In genomic region chr2:105879106-105879797, GRCh38 we compare ENCODE assay signal across 21 cellular contexts.
DNase-seq lines count a peak whose midpoint lies in the region; ATAC-seq and TF ChIP-seq lines count a peak whose summit lies in the region.
"Had no signal": no experiment of that assay in that cellular context is flagged by ENCODE, and none has a peak within 500 bp of the region (broad histone marks: within the 10 kb centered on the region; RNA-seq: fewer than 3 reads in every experiment).

No MANE protein-coding gene starts in this region.

- H3K9me3 ChIP-seq in esophagus squamous epithelium, result no peaks in the 10 kb centered on the region
- H3K9me3 ChIP-seq: upper lobe of right lung had no signal

- H3K9me3 Mint-ChIP-seq in activated CD4-positive, alpha-beta T cell treated with anti-CD3 and anti-CD28 coated beads for 36 hours (ENCODE audit: low read depth), result no peaks in the 10 kb centered on the region
- no peaks in the 10 kb centered on the region for H3K9me3 Mint-ChIP-seq in activated CD8-positive, alpha-beta T cell treated with anti-CD3 and anti-CD28 coated beads for 36 hours

- TF ChIP-seq CTCF in activated CD8-positive, alpha-beta T cell treated with anti-CD3 and anti-CD28 coated beads for 36 hours (IDR thresholded peaks at IDR 0.05), result no peak
- TF ChIP-seq CTCF in esophagus squamous epithelium (IDR thresholded peaks at IDR 0.05) (no peak), foreskin fibroblast (IDR thresholded peaks at IDR 0.05; ENCODE audit: low read depth, low read length) (no peak)

- H3K27me3 Mint-ChIP-seq in activated CD4-positive, alpha-beta T cell treated with anti-CD3 and anti-CD28 coated beads for 36 hours, result no peaks in the 10 kb centered on the region
- H3K27me3 Mint-ChIP-seq in activated CD8-positive, alpha-beta T cell treated with anti-CD3 and anti-CD28 coated beads for 36 hours, result no peaks in the 10 kb centered on the region
- H3K27me3 Mint-ChIP-seq: activated CD4-positive, alpha-beta T cell treated with anti-CD3 and anti-CD28 coated beads, Interleukin-2, amount 10 ng/mL, durations not matched to agents 7 days and 5 days had no signal

- no peak for DNase-seq in activated CD4-positive, alpha-beta T cell treated with anti-CD3 and anti-CD28 coated beads for 36 hours
- DNase-seq in activated CD4-positive, alpha-beta T cell treated with anti-CD3 and anti-CD28 coated beads, Interleukin-2, amount 50 U/mL, for 1 hour, result no peak
- DNase-seq in activated CD8-positive, alpha-beta T cell treated with anti-CD3 and anti-CD28 coated beads for 36 hours, result no peak
- no peak for DNase-seq in esophagus squamous epithelium (lab: John Stamatoyannopoulos, UW)
- peak; percentile 20 for DNase-seq in stimulated activated CD8-positive, alpha-beta memory T cell treated with anti-CD3 and anti-CD28 coated beads, Interleukin-4, amount 100 ng/mL, for 48 hours
- DNase-seq in GM03348 (ENCODE audit: low spot score), result no peak
- DNase-seq in AML-193 (lab: John Stamatoyannopoulos, UW), result no peak
- DNase-seq in foreskin fibroblast, result no peak
- DNase-seq: 8988T; activated CD4-positive, alpha-beta T cell treated with anti-CD3 and anti-CD28 coated beads, Interleukin-2, amount 10 ng/mL, durations not matched to agents 7 days and 5 days; activated T-cell treated with anti-CD3 and anti-CD28 coated beads for 4 hours; amniotic stem cell; GM23248; left ventricle myocardium inferior; NCI-H1105; NCI-H2107; NCI-H510A treated with DMSO at 0.1 percent for 48 hours; retina; RPMI8226; stimulated activated CD4-positive, alpha-beta T cell treated with anti-CD3 and anti-CD28 coated beads, Interleukin-12 subunit alpha, Interleukin-12 subunit beta, amount 100 ng/mL, for 4 hours; upper lobe of right lung had no signal

- peak overlapping the region; percentile 42 for H3K27ac Mint-ChIP-seq in activated CD4-positive, alpha-beta T cell treated with anti-CD3 and anti-CD28 coated beads for 36 hours
- H3K27ac Mint-ChIP-seq in activated CD8-positive, alpha-beta T cell treated with anti-CD3 and anti-CD28 coated beads for 36 hours, result peak overlapping the region; percentile 84
- H3K27ac Mint-ChIP-seq: activated CD4-positive, alpha-beta T cell treated with anti-CD3 and anti-CD28 coated beads, Interleukin-2, amount 10 ng/mL, durations not matched to agents 7 days and 5 days had no signal

- H3K4me1 ChIP-seq in esophagus squamous epithelium, result peaks cover 0 to 47% (median 5%) of the 10 kb centered on the region in 3 donors

- H3K4me3 ChIP-seq in esophagus squamous epithelium (no peak overlapping the region), foreskin fibroblast (ENCODE audit: low read depth in 1 of 2, low read length in 2 of 2) (no peak overlapping the region)
- H3K4me3 ChIP-seq: GM23248, left ventricle myocardium inferior, upper lobe of right lung had no signal

- H3K4me3 Mint-ChIP-seq in activated CD4-positive, alpha-beta T cell treated with anti-CD3 and anti-CD28 coated beads for 36 hours, result no peak overlapping the region
- H3K4me3 Mint-ChIP-seq in activated CD8-positive, alpha-beta T cell treated with anti-CD3 and anti-CD28 coated beads for 36 hours, result no peak overlapping the region
- H3K4me3 Mint-ChIP-seq: activated CD4-positive, alpha-beta T cell treated with anti-CD3 and anti-CD28 coated beads, Interleukin-2, amount 10 ng/mL, durations not matched to agents 7 days and 5 days had no signal

- peaks cover 0 to 31% (median 8%) of the 10 kb centered on the region in 3 donors for H3K36me3 ChIP-seq in esophagus squamous epithelium

- TF ChIP-seq POLR2A in esophagus squamous epithelium (IDR thresholded peaks at IDR 0.05), result no peak

- CTCF ChIA-PET in activated CD4-positive, alpha-beta T cell treated with anti-CD3 and anti-CD28 coated beads for 36 hours (lab: Charles Lee), result interaction anchor here (0.8 to 1.4 kb wide), 4 partner anchors 15 to 664 kb away, joined by 3 read pairs; no protein-coding TSS in a partner anchor
- CTCF ChIA-PET in activated CD8-positive, alpha-beta T cell treated with anti-CD3 and anti-CD28 coated beads for 36 hours (lab: Charles Lee), result interaction anchor here (1.0 to 1.8 kb wide), 4 partner anchors 20 to 206 kb away, joined by 3 to 4 read pairs (median 3); no protein-coding TSS in a partner anchor

- no peaks in the 10 kb centered on the region for H3K27me3 ChIP-seq in esophagus squamous epithelium
- H3K27me3 ChIP-seq: upper lobe of right lung had no signal

- ATAC-seq in activated CD4-positive, alpha-beta T cell treated with anti-CD3 and anti-CD28 coated beads for 36 hours, result peak; percentile 27
- no peak for ATAC-seq in activated CD8-positive, alpha-beta T cell treated with anti-CD3 and anti-CD28 coated beads for 36 hours
- ATAC-seq: upper lobe of right lung had no signal

- H3K36me3 Mint-ChIP-seq in activated CD4-positive, alpha-beta T cell treated with anti-CD3 and anti-CD28 coated beads for 36 hours (ENCODE audit: low read depth), result peaks cover 83% of the 10 kb centered on the region
- H3K36me3 Mint-ChIP-seq in activated CD8-positive, alpha-beta T cell treated with anti-CD3 and anti-CD28 coated beads for 36 hours (ENCODE audit: low read depth), result peaks cover 86% of the 10 kb centered on the region

- POLR2A ChIA-PET in activated CD4-positive, alpha-beta T cell treated with anti-CD3 and anti-CD28 coated beads for 36 hours (lab: Charles Lee), result no interaction called here
- POLR2A ChIA-PET in activated CD8-positive, alpha-beta T cell treated with anti-CD3 and anti-CD28 coated beads for 36 hours (lab: Charles Lee), result interaction anchor here (0.8 kb wide), 1 partner anchor 38 kb away, joined by 4 read pairs; no protein-coding TSS in a partner anchor

- H3K27ac ChIP-seq in esophagus squamous epithelium, result peak overlapping the region; percentile 8 to 43 (median 24)
- H3K27ac ChIP-seq: GM23248, left ventricle myocardium inferior, upper lobe of right lung had no signal

- intact Hi-C loops in activated CD4-positive, alpha-beta T cell treated with anti-CD3 and anti-CD28 coated beads for 36 hours (cut with DNase I, micrococcal nuclease), result no loop called here
- intact Hi-C loops in activated CD8-positive, alpha-beta T cell treated with anti-CD3 and anti-CD28 coated beads for 36 hours (cut with micrococcal nuclease), result loop anchor here (5.0 kb wide), 1 partner anchor 48 kb away; no protein-coding TSS in a partner anchor
- intact Hi-C loops in esophagus squamous epithelium (cut with DNase I), result no loop called here

- WGBS in esophagus squamous epithelium, 2 donors, result 49 to 51% methylated on average over 12 to 15 of the region's 15 CpGs

- peaks cover 93% of the 10 kb centered on the region for H3K4me1 Mint-ChIP-seq in activated CD4-positive, alpha-beta T cell treated with anti-CD3 and anti-CD28 coated beads for 36 hours
- peaks cover 85% of the 10 kb centered on the region for H3K4me1 Mint-ChIP-seq in activated CD8-positive, alpha-beta T cell treated with anti-CD3 and anti-CD28 coated beads for 36 hours (ENCODE audit: low read depth)
